8 cellular contexts compared by ENCODE assay signal in genomic region chr3:9826815-9827574, GRCh38. TPM values are rescaled to one million over a fixed set of nuclear protein-coding genes. Genes with fewer than 3 reads are reported as not detected.
DNase-seq lines count a peak whose midpoint lies in the region; ATAC-seq, FAIRE-seq and TF ChIP-seq lines count a peak whose summit lies in the region.
"Had no signal": no experiment of that assay in that cellular context is flagged by ENCODE, and none has a peak within 500 bp of the region (broad histone marks: within the 10 kb centered on the region; RNA-seq: fewer than 3 reads in every experiment).

No MANE protein-coding gene starts in this region.

- H2AFZ ChIP-seq in GM12878 (ENCODE audit: control insufficient read depth, low read depth, low read length), result no peak overlapping the region

- no peak overlapping the region for H3K4me2 ChIP-seq in GM12878 (ENCODE audit: control insufficient read depth, insufficient read depth)

- FAIRE-seq in GM12878 (lab: Jason Lieb, UNC), result no peak

- H3K4me3 Mint-ChIP-seq in natural killer cell treated with Interleukin-12 subunit alpha and Interleukin-12 subunit beta and Interleukin-15 and Interleukin-18, amount 100 ng/mL, for 72 hours, result no peak overlapping the region

- BruUV-seq in GM12878 (replicated peaks; lab: Mats Ljungman, UMichigan), result no TSS peak

- no peaks in the 10 kb centered on the region for H3K9me3 Mint-ChIP-seq in natural killer cell treated with Interleukin-12 subunit alpha and Interleukin-12 subunit beta and Interleukin-15 and Interleukin-18, amount 100 ng/mL, for 72 hours

- peaks cover 0 to 10% of the 10 kb centered on the region in 2 donors for H3K4me1 Mint-ChIP-seq in natural killer cell treated with Interleukin-12 subunit alpha and Interleukin-12 subunit beta and Interleukin-15 and Interleukin-18, amount 100 ng/mL, for 72 hours (ENCODE audit: low read depth in 2 of 2)

- no peak for TF ChIP-seq EP300 in GM12878 (IDR thresholded peaks at IDR 0.05; ENCODE audit: borderline replicate concordance in 1 of 2, control insufficient read depth in 1 of 2, low read depth in 2 of 2, low read length in 2 of 2)

- no peaks in the 10 kb centered on the region for H3K36me3 Mint-ChIP-seq in natural killer cell treated with Interleukin-12 subunit alpha and Interleukin-12 subunit beta and Interleukin-15 and Interleukin-18, amount 100 ng/mL, for 72 hours

- no peak overlapping the region for H3K4me3 ChIP-seq in NB4 (ENCODE audit: low read depth, low read length)
- no peak overlapping the region for H3K4me3 ChIP-seq in GM12878

- RAD21 ChIA-PET in GM12878 (lab: Charles Lee; ENCODE audit: unreplicated experiment), result interaction anchor here (0.9 to 1.1 kb wide), 2 partner anchors 104 to 106 kb away, joined by 5 read pairs; no protein-coding TSS in a partner anchor

- 88% methylated on average over 20 of the region's 20 CpGs for WGBS in GM12878 (ENCODE audit: insufficient coverage, insufficient replicate concordance, low lambda C conversion rate, missing lambda C conversion rate)

- H3K9me3 ChIP-seq in GM12878 (replicated peaks; ENCODE audit: control insufficient read depth, insufficient read depth, low read length), result no peaks in the 10 kb centered on the region

- H4K20me1 ChIP-seq in GM12878 (ENCODE audit: control insufficient read depth, insufficient read depth), result no peaks in the 10 kb centered on the region

- DNase-seq in NB4 (ENCODE audit: low read depth) (peak; percentile 69), GM12878 (ENCODE audit: low read depth, low spot score) (no peak), DMS79 (lab: John Stamatoyannopoulos, UW) (no peak), omental fat pad (ENCODE audit: low spot score) (no peak), NCI-H2107 treated with DMSO at 0.1 percent for 48 hours (lab: John Stamatoyannopoulos, UW; ENCODE audit: unreplicated experiment) (no peak)
- no peak for DNase-seq in natural killer cell treated with Interleukin-12 subunit alpha and Interleukin-12 subunit beta and Interleukin-15 and Interleukin-18, amount 100 ng/mL, for 72 hours (ENCODE audit: low spot score)

- TF ChIP-seq POLR2A in NB4 (IDR thresholded peaks at IDR 0.05; ENCODE audit: extremely low read depth, insufficient read length) (no peak), GM12878 (IDR thresholded peaks at IDR 0.05; ENCODE audit: low read depth, low read length) (no peak)

- H3K4me1 ChIP-seq in GM12878 (ENCODE audit: control insufficient read depth, insufficient read depth, low read length), result no peaks in the 10 kb centered on the region

- peaks cover 0 to 3% of the 10 kb centered on the region in 2 experiments; a peak in 2 of 4 replicates for H3K36me3 ChIP-seq in GM12878 (ENCODE audit: control insufficient read depth in 2 of 2, insufficient read depth in 2 of 2, low read length in 1 of 2)

- CTCF ChIA-PET in GM12878 (lab: Yijun Ruan, JAX), result interaction anchor here (0.6 to 0.9 kb wide), 2 partner anchors 40 to 212 kb away, joined by 3 read pairs; no protein-coding TSS in a partner anchor

- TF ChIP-seq RAD21 in GM12878 (IDR thresholded peaks at IDR 0.05; ENCODE audit: insufficient read depth, low read depth, low read length), result no peak

- H3K27ac ChIP-seq in GM12878 (ENCODE audit: control insufficient read depth, insufficient read depth), result no peak overlapping the region

- TF ChIP-seq CTCF in GM12873 (IDR thresholded peaks at IDR 0.05; ENCODE audit: insufficient read depth, low read depth, low read length, missing control alignments) (peak; percentile 51), NB4 (IDR thresholded peaks at IDR 0.05; ENCODE audit: low read depth, low read length) (peak; percentile 27), GM12878 (IDR thresholded peaks at IDR 0.05 in 2 of 3, conservative IDR thresholded peaks at IDR 0.05 in 1 of 3; ENCODE audit: control insufficient read depth in 2 of 3, extremely low read depth in 1 of 3, insufficient read depth in 1 of 3, low read depth in 3 of 3, low read length in 3 of 3) (peak in 2 of 3 experiments; percentile 8 to 23; a peak in 1 of 6 replicates), omental fat pad (IDR thresholded peaks at IDR 0.05) (no peak)

- peak overlapping the region in 1 of 2 donors; percentile 59 for H3K27ac Mint-ChIP-seq in natural killer cell treated with Interleukin-12 subunit alpha and Interleukin-12 subunit beta and Interleukin-15 and Interleukin-18, amount 100 ng/mL, for 72 hours

- no peaks in the 10 kb centered on the region for H3K79me2 ChIP-seq in GM12878 (ENCODE audit: control insufficient read depth, insufficient read depth, low read length)

- SMC1A ChIA-PET in GM12878 (lab: Charles Lee; ENCODE audit: uncharacterized antibody, unreplicated experiment), result no interaction called here

- no peak overlapping the region for H3K9ac ChIP-seq in GM12878 (ENCODE audit: control insufficient read depth, insufficient read depth, low read length)

- peak; percentile 78 for ATAC-seq in GM12878
- peak; percentile 48 to 67 for ATAC-seq in natural killer cell treated with Interleukin-12 subunit alpha and Interleukin-12 subunit beta and Interleukin-15 and Interleukin-18, amount 100 ng/mL, for 72 hours
- ATAC-seq in omental fat pad (ENCODE audit: low FRiP score), result no peak

- intact Hi-C loops in GM12878 (cut with micrococcal nuclease; ENCODE audit: unreplicated experiment), result no loop called here

- POLR2A ChIA-PET in GM12878 (lab: Charles Lee), result no interaction called here

- in situ Hi-C loops in GM12878 (cut with MboI), result no loop called here

- no peaks in the 10 kb centered on the region for H3K27me3 Mint-ChIP-seq in natural killer cell treated with Interleukin-12 subunit alpha and Interleukin-12 subunit beta and Interleukin-15 and Interleukin-18, amount 100 ng/mL, for 72 hours

- H3K27me3 ChIP-seq in GM12878 (replicated peaks in 1 of 2; ENCODE audit: control insufficient read depth in 2 of 2, insufficient read depth in 2 of 2, low read length in 1 of 2), result no peaks in the 10 kb centered on the region

RNA-seq across cellular contexts. Expression of gene RPUSD3, which starts 16.8 kb away (rescaled TPM):
- 43.7 and 48.1 TPM in 2 replicates for total RNA-seq in GM12878 (2013; cell fraction: nucleolus; rRNA removed)
- 38.7 and 44.8 TPM in 2 replicates for total RNA-seq in GM12878 (2014; rRNA removed)
- 26.9 and 28.9 TPM in 2 replicates for total RNA-seq in GM12878 (2014; rRNA removed; fragmentation: Illumina TruSeq; extraction: Trizol)
- total RNA-seq in GM12878 (2021), result 41.3 and 44.9 TPM in 2 replicates
- polyA plus RNA-seq in GM12878 (2011; ENCODE audit: low read depth), result 17.4 TPM
- 17.6 and 48.0 TPM in 2 replicates for polyA plus RNA-seq in GM12878 (2011; rRNA removed)
- 44.7 and 49.4 TPM in 2 replicates for polyA plus RNA-seq in GM12878 (2011; cell fraction: cytosol; rRNA removed)
- polyA plus RNA-seq in GM12878 (2011; cell fraction: nucleus; rRNA removed), result 51.8 and 64.3 TPM in 2 replicates
- polyA plus RNA-seq in GM12878 (2012), result 25.4 and 31.3 TPM in 2 replicates
- 23.2 and 33.8 TPM in 2 replicates for polyA plus RNA-seq in GM12878 (2014; fragmentation: Illumina TruSeq; extraction: Trizol)
- polyA plus RNA-seq in GM12878 (2014; fragmentation: Nextera tagmentation; extraction: Ambion mirVana), result 10 to 100 TPM in 1 of 2 experiments, 1 to 10 TPM in 1; 6.4 to 13.6 TPM
- 38.8 and 43.2 TPM in 2 replicates for polyA plus RNA-seq in GM12878 (2014; rRNA removed)
- polyA plus RNA-seq in GM12878 (2016; fragmentation: Nextera tagmentation; extraction: Ambion mirVana), result 10 to 100 TPM; 68.9 to 72.9 TPM
- 32.4 and 38.2 TPM in 2 replicates for polyA minus RNA-seq in GM12878 (2011; rRNA and poly(A)+ RNA removed)
- polyA minus RNA-seq in GM12878 (2011; cell fraction: cytosol; rRNA and poly(A)+ RNA removed), result 7.4 and 19.8 TPM in 2 replicates
- 12.5 and 24.1 TPM in 2 replicates for polyA minus RNA-seq in GM12878 (2011; cell fraction: nucleus; rRNA and poly(A)+ RNA removed)
- 10 to 100 TPM; 43.1 to 71.2 TPM for total RNA-seq in natural killer cell treated with Interleukin-12 subunit alpha and Interleukin-12 subunit beta and Interleukin-15 and Interleukin-18, amount 100 ng/mL, for 72 hours
- 10 to 100 TPM; 18.4 to 44.9 (median 35.4) TPM for total RNA-seq in omental fat pad

RNA-seq across cellular contexts. Expression of gene TTLL3, which starts 16.9 kb away (rescaled TPM):
- total RNA-seq in GM12878 (2013; cell fraction: nucleolus; rRNA removed), result 275 and 305 TPM in 2 replicates
- total RNA-seq in GM12878 (2014; rRNA removed) (19.9 and 22.3 TPM in 2 replicates), GM12878 (2014; rRNA removed; fragmentation: Illumina TruSeq; extraction: Trizol) (14.5 and 15.6 TPM in 2 replicates), GM12878 (2021) (30.4 and 36.1 TPM in 2 replicates), omental fat pad (10 to 100 TPM; 40.4 to 91.1 (median 54.7) TPM)
- 39.0 TPM for polyA plus RNA-seq in GM12878 (2011; ENCODE audit: low read depth)
- polyA plus RNA-seq in GM12878 (2011; rRNA removed) (33.8 and 45.3 TPM in 2 replicates), GM12878 (2014; fragmentation: Illumina TruSeq; extraction: Trizol) (30.1 and 30.7 TPM in 2 replicates), GM12878 (2014; fragmentation: Nextera tagmentation; extraction: Ambion mirVana) (1 to 10 TPM; 4.2 to 6.8 TPM), GM12878 (2014; rRNA removed) (49.3 and 51.3 TPM in 2 replicates), GM12878 (2016; fragmentation: Nextera tagmentation; extraction: Ambion mirVana) (10 to 100 TPM; 10.4 to 13.2 TPM)
- 54.6 and 61.0 TPM in 2 replicates for polyA plus RNA-seq in GM12878 (2011; cell fraction: cytosol; rRNA removed)
- 363 and 399 TPM in 2 replicates for polyA plus RNA-seq in GM12878 (2011; cell fraction: nucleus; rRNA removed)
- polyA plus RNA-seq in GM12878 (2012), result 50.9 and 55.6 TPM in 2 replicates
- 51.2 and 66.0 TPM in 2 replicates for polyA minus RNA-seq in GM12878 (2011; rRNA and poly(A)+ RNA removed)
- polyA minus RNA-seq in GM12878 (2011; cell fraction: cytosol; rRNA and poly(A)+ RNA removed), result 11.6 and 16.2 TPM in 2 replicates
- 52.8 and 85.3 TPM in 2 replicates for polyA minus RNA-seq in GM12878 (2011; cell fraction: nucleus; rRNA and poly(A)+ RNA removed)
- total RNA-seq in natural killer cell treated with Interleukin-12 subunit alpha and Interleukin-12 subunit beta and Interleukin-15 and Interleukin-18, amount 100 ng/mL, for 72 hours, result 10 to 100 TPM; 50.0 to 91.3 TPM

RNA-seq across cellular contexts. Expression of gene ARPC4, which starts 34.1 kb away (rescaled TPM):
- total RNA-seq in GM12878 (2013; cell fraction: nucleolus; rRNA removed), result 176 and 182 TPM in 2 replicates
- total RNA-seq in GM12878 (2014; rRNA removed) (329 and 354 TPM in 2 replicates), GM12878 (2014; rRNA removed; fragmentation: Illumina TruSeq; extraction: Trizol) (243 and 257 TPM in 2 replicates), GM12878 (2021) (274 and 277 TPM in 2 replicates), omental fat pad (100 to 1,000 TPM in 3 of 4 donors, 10 to 100 TPM in 1; 99.0 to 141 (median 122) TPM)
- polyA plus RNA-seq in GM12878 (2011; ENCODE audit: low read depth), result 159 TPM
- polyA plus RNA-seq in GM12878 (2011; rRNA removed) (177 and 192 TPM in 2 replicates), GM12878 (2014; fragmentation: Illumina TruSeq; extraction: Trizol) (260 and 266 TPM in 2 replicates), GM12878 (2014; fragmentation: Nextera tagmentation; extraction: Ambion mirVana) (10 to 100 TPM; 42.0 to 55.9 TPM), GM12878 (2014; rRNA removed) (293 and 302 TPM in 2 replicates), GM12878 (2016; fragmentation: Nextera tagmentation; extraction: Ambion mirVana) (100 to 1,000 TPM; 313 to 326 TPM)
- 168 and 237 TPM in 2 replicates for polyA plus RNA-seq in GM12878 (2011; cell fraction: cytosol; rRNA removed)
- 109 and 131 TPM in 2 replicates for polyA plus RNA-seq in GM12878 (2011; cell fraction: nucleus; rRNA removed)
- polyA plus RNA-seq in GM12878 (2012), result 206 and 224 TPM in 2 replicates
- 174 and 234 TPM in 2 replicates for polyA minus RNA-seq in GM12878 (2011; rRNA and poly(A)+ RNA removed)
- polyA minus RNA-seq in GM12878 (2011; cell fraction: cytosol; rRNA and poly(A)+ RNA removed), result 133 and 141 TPM in 2 replicates
- polyA minus RNA-seq in GM12878 (2011; cell fraction: nucleus; rRNA and poly(A)+ RNA removed), result 58.4 and 99.3 TPM in 2 replicates
- 100 to 1,000 TPM; 323 to 381 TPM for total RNA-seq in natural killer cell treated with Interleukin-12 subunit alpha and Interleukin-12 subunit beta and Interleukin-15 and Interleukin-18, amount 100 ng/mL, for 72 hours

RNA-seq across cellular contexts. Expression of gene TADA3, which starts 34.7 kb away (rescaled TPM):
- total RNA-seq in GM12878 (2013; cell fraction: nucleolus; rRNA removed), result 15.3 and 16.4 TPM in 2 replicates
- total RNA-seq in GM12878 (2014; rRNA removed) (61.6 and 71.2 TPM in 2 replicates), GM12878 (2014; rRNA removed; fragmentation: Illumina TruSeq; extraction: Trizol) (38.2 and 41.2 TPM in 2 replicates), GM12878 (2021) (50.5 and 52.2 TPM in 2 replicates), omental fat pad (10 to 100 TPM; 45.0 to 61.1 (median 52.2) TPM)
- 16.9 TPM for polyA plus RNA-seq in GM12878 (2011; ENCODE audit: low read depth)
- polyA plus RNA-seq in GM12878 (2011; rRNA removed) (19.6 and 33.6 TPM in 2 replicates), GM12878 (2014; fragmentation: Illumina TruSeq; extraction: Trizol) (26.0 and 49.8 TPM in 2 replicates), GM12878 (2014; fragmentation: Nextera tagmentation; extraction: Ambion mirVana) (1 to 10 TPM; 2.6 to 9.0 TPM), GM12878 (2014; rRNA removed) (55.7 and 63.4 TPM in 2 replicates), GM12878 (2016; fragmentation: Nextera tagmentation; extraction: Ambion mirVana) (10 to 100 TPM; 64.7 to 71.0 TPM)
- 50.5 and 55.8 TPM in 2 replicates for polyA plus RNA-seq in GM12878 (2011; cell fraction: cytosol; rRNA removed)
- polyA plus RNA-seq in GM12878 (2011; cell fraction: nucleus; rRNA removed), result 33.5 and 35.2 TPM in 2 replicates
- polyA plus RNA-seq in GM12878 (2012), result 31.8 and 35.6 TPM in 2 replicates
- 17.2 and 38.1 TPM in 2 replicates for polyA minus RNA-seq in GM12878 (2011; rRNA and poly(A)+ RNA removed)
- 17.3 and 17.9 TPM in 2 replicates for polyA minus RNA-seq in GM12878 (2011; cell fraction: cytosol; rRNA and poly(A)+ RNA removed)
- 10.2 and 15.5 TPM in 2 replicates for polyA minus RNA-seq in GM12878 (2011; cell fraction: nucleus; rRNA and poly(A)+ RNA removed)
- 10 to 100 TPM; 58.3 to 65.6 TPM for total RNA-seq in natural killer cell treated with Interleukin-12 subunit alpha and Interleukin-12 subunit beta and Interleukin-15 and Interleukin-18, amount 100 ng/mL, for 72 hours

RNA-seq across cellular contexts. Expression of gene CIDEC, which starts 53.1 kb away (rescaled TPM):
- not detected in 2 replicates for total RNA-seq in GM12878 (2013; cell fraction: nucleolus; rRNA removed)
- total RNA-seq in GM12878 (2014; rRNA removed) (not detected in 2 replicates), GM12878 (2014; rRNA removed; fragmentation: Illumina TruSeq; extraction: Trizol) (not detected in 2 replicates), GM12878 (2021) (not detected in 2 replicates), omental fat pad (1,000 to 10,000 TPM in 1 of 4 donors, 100 to 1,000 TPM in 3; 318 to 1,481 (median 713) TPM)
- polyA plus RNA-seq in GM12878 (2011; ENCODE audit: low read depth), result not detected
- polyA plus RNA-seq in GM12878 (2011; rRNA removed) (0.35 and 0.49 TPM in 2 replicates), GM12878 (2014; fragmentation: Illumina TruSeq; extraction: Trizol) (0.10 TPM in 1 of 2 replicates, not detected in the other), GM12878 (2014; fragmentation: Nextera tagmentation; extraction: Ambion mirVana) (not detected), GM12878 (2014; rRNA removed) (not detected in 2 replicates), GM12878 (2016; fragmentation: Nextera tagmentation; extraction: Ambion mirVana) (not detected)
- polyA plus RNA-seq in GM12878 (2011; cell fraction: cytosol; rRNA removed), result 0.67 and 0.82 TPM in 2 replicates
- polyA plus RNA-seq in GM12878 (2011; cell fraction: nucleus; rRNA removed), result 0.25 and 0.48 TPM in 2 replicates
- 0.11 TPM in 1 of 2 replicates, not detected in the other for polyA plus RNA-seq in GM12878 (2012)
- 0.22 and 0.93 TPM in 2 replicates for polyA minus RNA-seq in GM12878 (2011; rRNA and poly(A)+ RNA removed)
- polyA minus RNA-seq in GM12878 (2011; cell fraction: cytosol; rRNA and poly(A)+ RNA removed), result not detected in 2 replicates
- polyA minus RNA-seq in GM12878 (2011; cell fraction: nucleus; rRNA and poly(A)+ RNA removed), result not detected in 2 replicates
- total RNA-seq in natural killer cell treated with Interleukin-12 subunit alpha and Interleukin-12 subunit beta and Interleukin-15 and Interleukin-18, amount 100 ng/mL, for 72 hours, result not detected
- total RNA-seq: glomerular endothelial cell had no signal

Comparison
In these comparisons a context has a peak if more than half of its experiments do, and no peak if none do; other contexts are left out.
1. CTCF ChIP-seq: peak in GM12873 (single experiment), NB4 (single experiment) and GM12878 (2 of 3); none in omental fat pad (0 of 3).